Comparison of ENCODE assay signal across 1 cellular context in genomic region chr12:12725086-12725955, GRCh38.
TF ChIP-seq lines count a peak whose summit lies in the region.

No MANE protein-coding gene starts in this region.

TF ChIP-seq in HepG2, 621 proteins besides CTCF, POLR2A, EP300 and RAD21 (continued from another document and continues in another):
- TF ChIP-seq TSC22D2 (CRISPR knock-in tag; IDR thresholded peaks at IDR 0.05; ENCODE audit: borderline replicate concordance) (peak; percentile 36; the same call in 1 of the 2 replicates), IRX3 (CRISPR knock-in tag; IDR thresholded peaks at IDR 0.05; ENCODE audit: borderline replicate concordance, low read depth) (no peak), MED1 (CRISPR knock-in tag; IDR thresholded peaks at IDR 0.05) (peak; percentile 62), TBX3 (IDR thresholded peaks at IDR 0.05; ENCODE audit: borderline replicate concordance) (no peak), ZXDC (CRISPR knock-in tag; IDR thresholded peaks at IDR 0.05) (0 out of 2 replicates have a peak, but pooled peaks have one; percentile 54), IKZF5 (CRISPR knock-in tag; IDR thresholded peaks at IDR 0.05) (peak; percentile 61), ZNF772 (CRISPR knock-in tag; IDR thresholded peaks at IDR 0.05) (0 out of 2 replicates have a peak, but pooled peaks have one; percentile 15), ZNF672 (CRISPR knock-in tag; IDR thresholded peaks at IDR 0.05) (no peak), ZNF788 (CRISPR knock-in tag; IDR thresholded peaks at IDR 0.05; ENCODE audit: borderline replicate concordance) (peak; percentile 27; the same call in 1 of the 2 replicates), NCOA5 (CRISPR knock-in tag; IDR thresholded peaks at IDR 0.05) (no peak), SRSF1 (optimal IDR thresholded peaks at IDR 0.05; ENCODE audit: low read depth, low read length) (no peak), HOXA3 (CRISPR knock-in tag; IDR thresholded peaks at IDR 0.05) (peak; percentile 84), ZNF263 (CRISPR knock-in tag; IDR thresholded peaks at IDR 0.05) (peak; percentile 34; the same call in 1 of the 2 replicates), MTA1 (CRISPR knock-in tag; IDR thresholded peaks at IDR 0.05; ENCODE audit: borderline replicate concordance) (no peak), TEAD3 (CRISPR knock-in tag; optimal IDR thresholded peaks at IDR 0.05; ENCODE audit: borderline replicate concordance) (no peak), EHMT2 (IDR thresholded peaks at IDR 0.05; ENCODE audit: borderline replicate concordance, low read depth, low read length) (no peak), ZNF414 (CRISPR knock-in tag; IDR thresholded peaks at IDR 0.05) (peak; percentile 59; the same call in 1 of the 2 replicates), HES4 (CRISPR knock-in tag; IDR thresholded peaks at IDR 0.05; ENCODE audit: borderline replicate concordance) (peak; percentile 55; the same call in 1 of the 2 replicates), ZFP1 (CRISPR knock-in tag; IDR thresholded peaks at IDR 0.05) (no peak), ZSCAN31 (CRISPR knock-in tag; IDR thresholded peaks at IDR 0.05; ENCODE audit: low read depth) (0 out of 2 replicates have a peak, but pooled peaks have one; percentile 36), JDP2 (CRISPR knock-in tag; IDR thresholded peaks at IDR 0.05; ENCODE audit: borderline replicate concordance) (no peak), ZFX (CRISPR knock-in tag; IDR thresholded peaks at IDR 0.05; ENCODE audit: low read depth) (peak; percentile 38; the same call in 1 of the 2 replicates), TP53 (CRISPR knock-in tag; conservative IDR thresholded peaks at IDR 0.05) (peak; percentile 65; the same call in 1 of the 2 replicates), ATRX (CRISPR knock-in tag; IDR thresholded peaks at IDR 0.05; ENCODE audit: borderline replicate concordance) (no peak)
- TF ChIP-seq, protein P1, sequence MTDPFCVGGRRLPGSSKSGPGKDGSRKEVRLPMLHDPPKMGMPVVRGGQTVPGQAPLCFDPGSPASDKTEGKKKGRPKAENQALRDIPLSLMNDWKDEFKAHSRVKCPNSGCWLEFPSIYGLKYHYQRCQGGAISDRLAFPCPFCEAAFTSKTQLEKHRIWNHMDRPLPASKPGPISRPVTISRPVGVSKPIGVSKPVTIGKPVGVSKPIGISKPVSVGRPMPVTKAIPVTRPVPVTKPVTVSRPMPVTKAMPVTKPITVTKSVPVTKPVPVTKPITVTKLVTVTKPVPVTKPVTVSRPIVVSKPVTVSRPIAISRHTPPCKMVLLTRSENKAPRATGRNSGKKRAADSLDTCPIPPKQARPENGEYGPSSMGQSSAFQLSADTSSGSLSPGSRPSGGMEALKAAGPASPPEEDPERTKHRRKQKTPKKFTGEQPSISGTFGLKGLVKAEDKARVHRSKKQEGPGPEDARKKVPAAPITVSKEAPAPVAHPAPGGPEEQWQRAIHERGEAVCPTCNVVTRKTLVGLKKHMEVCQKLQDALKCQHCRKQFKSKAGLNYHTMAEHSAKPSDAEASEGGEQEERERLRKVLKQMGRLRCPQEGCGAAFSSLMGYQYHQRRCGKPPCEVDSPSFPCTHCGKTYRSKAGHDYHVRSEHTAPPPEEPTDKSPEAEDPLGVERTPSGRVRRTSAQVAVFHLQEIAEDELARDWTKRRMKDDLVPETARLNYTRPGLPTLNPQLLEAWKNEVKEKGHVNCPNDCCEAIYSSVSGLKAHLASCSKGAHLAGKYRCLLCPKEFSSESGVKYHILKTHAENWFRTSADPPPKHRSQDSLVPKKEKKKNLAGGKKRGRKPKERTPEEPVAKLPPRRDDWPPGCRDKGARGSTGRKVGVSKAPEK (CRISPR knock-in tag; IDR thresholded peaks at IDR 0.05; ENCODE audit: borderline replicate concordance), result no peak
- TF ChIP-seq, protein P2, sequence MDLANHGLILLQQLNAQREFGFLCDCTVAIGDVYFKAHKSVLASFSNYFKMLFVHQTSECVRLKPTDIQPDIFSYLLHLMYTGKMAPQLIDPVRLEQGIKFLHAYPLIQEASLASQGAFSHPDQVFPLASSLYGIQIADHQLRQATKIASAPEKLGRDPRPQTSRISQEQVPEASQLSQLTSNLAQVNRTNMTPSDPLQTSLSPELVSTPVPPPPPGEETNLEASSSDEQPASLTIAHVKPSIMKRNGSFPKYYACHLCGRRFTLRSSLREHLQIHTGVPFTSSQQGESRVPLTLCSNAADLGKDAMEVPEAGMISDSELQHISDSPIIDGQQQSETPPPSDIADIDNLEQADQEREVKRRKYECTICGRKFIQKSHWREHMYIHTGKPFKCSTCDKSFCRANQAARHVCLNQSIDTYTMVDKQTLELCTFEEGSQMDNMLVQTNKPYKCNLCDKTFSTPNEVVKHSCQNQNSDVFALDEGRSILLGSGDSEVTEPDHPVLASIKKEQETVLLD (CRISPR knock-in tag; IDR thresholded peaks at IDR 0.05; ENCODE audit: low read depth), result peak; percentile 88
- TF ChIP-seq, protein P3, sequence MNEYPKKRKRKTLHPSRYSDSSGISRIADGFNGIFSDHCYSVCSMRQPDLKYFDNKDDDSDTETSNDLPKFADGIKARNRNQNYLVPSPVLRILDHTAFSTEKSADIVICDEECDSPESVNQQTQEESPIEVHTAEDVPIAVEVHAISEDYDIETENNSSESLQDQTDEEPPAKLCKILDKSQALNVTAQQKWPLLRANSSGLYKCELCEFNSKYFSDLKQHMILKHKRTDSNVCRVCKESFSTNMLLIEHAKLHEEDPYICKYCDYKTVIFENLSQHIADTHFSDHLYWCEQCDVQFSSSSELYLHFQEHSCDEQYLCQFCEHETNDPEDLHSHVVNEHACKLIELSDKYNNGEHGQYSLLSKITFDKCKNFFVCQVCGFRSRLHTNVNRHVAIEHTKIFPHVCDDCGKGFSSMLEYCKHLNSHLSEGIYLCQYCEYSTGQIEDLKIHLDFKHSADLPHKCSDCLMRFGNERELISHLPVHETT (CRISPR knock-in tag; conservative IDR thresholded peaks at IDR 0.05), result peak; percentile 84
- TF ChIP-seq, protein P4, sequence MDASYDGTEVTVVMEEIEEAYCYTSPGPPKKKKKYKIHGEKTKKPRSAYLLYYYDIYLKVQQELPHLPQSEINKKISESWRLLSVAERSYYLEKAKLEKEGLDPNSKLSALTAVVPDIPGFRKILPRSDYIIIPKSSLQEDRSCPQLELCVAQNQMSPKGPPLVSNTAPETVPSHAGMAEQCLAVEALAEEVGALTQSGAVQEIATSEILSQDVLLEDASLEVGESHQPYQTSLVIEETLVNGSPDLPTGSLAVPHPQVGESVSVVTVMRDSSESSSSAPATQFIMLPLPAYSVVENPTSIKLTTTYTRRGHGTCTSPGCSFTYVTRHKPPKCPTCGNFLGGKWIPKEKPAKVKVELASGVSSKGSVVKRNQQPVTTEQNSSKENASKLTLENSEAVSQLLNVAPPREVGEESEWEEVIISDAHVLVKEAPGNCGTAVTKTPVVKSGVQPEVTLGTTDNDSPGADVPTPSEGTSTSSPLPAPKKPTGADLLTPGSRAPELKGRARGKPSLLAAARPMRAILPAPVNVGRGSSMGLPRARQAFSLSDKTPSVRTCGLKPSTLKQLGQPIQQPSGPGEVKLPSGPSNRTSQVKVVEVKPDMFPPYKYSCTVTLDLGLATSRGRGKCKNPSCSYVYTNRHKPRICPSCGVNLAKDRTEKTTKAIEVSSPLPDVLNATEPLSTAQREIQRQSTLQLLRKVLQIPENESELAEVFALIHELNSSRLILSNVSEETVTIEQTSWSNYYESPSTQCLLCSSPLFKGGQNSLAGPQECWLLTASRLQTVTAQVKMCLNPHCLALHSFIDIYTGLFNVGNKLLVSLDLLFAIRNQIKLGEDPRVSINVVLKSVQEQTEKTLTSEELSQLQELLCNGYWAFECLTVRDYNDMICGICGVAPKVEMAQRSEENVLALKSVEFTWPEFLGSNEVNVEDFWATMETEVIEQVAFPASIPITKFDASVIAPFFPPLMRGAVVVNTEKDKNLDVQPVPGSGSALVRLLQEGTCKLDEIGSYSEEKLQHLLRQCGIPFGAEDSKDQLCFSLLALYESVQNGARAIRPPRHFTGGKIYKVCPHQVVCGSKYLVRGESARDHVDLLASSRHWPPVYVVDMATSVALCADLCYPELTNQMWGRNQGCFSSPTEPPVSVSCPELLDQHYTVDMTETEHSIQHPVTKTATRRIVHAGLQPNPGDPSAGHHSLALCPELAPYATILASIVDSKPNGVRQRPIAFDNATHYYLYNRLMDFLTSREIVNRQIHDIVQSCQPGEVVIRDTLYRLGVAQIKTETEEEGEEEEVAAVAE (CRISPR knock-in tag; IDR thresholded peaks at IDR 0.05; ENCODE audit: borderline replicate concordance), result peak; percentile 88; the same call in 1 of the 2 replicates
- TF ChIP-seq, protein P5, sequence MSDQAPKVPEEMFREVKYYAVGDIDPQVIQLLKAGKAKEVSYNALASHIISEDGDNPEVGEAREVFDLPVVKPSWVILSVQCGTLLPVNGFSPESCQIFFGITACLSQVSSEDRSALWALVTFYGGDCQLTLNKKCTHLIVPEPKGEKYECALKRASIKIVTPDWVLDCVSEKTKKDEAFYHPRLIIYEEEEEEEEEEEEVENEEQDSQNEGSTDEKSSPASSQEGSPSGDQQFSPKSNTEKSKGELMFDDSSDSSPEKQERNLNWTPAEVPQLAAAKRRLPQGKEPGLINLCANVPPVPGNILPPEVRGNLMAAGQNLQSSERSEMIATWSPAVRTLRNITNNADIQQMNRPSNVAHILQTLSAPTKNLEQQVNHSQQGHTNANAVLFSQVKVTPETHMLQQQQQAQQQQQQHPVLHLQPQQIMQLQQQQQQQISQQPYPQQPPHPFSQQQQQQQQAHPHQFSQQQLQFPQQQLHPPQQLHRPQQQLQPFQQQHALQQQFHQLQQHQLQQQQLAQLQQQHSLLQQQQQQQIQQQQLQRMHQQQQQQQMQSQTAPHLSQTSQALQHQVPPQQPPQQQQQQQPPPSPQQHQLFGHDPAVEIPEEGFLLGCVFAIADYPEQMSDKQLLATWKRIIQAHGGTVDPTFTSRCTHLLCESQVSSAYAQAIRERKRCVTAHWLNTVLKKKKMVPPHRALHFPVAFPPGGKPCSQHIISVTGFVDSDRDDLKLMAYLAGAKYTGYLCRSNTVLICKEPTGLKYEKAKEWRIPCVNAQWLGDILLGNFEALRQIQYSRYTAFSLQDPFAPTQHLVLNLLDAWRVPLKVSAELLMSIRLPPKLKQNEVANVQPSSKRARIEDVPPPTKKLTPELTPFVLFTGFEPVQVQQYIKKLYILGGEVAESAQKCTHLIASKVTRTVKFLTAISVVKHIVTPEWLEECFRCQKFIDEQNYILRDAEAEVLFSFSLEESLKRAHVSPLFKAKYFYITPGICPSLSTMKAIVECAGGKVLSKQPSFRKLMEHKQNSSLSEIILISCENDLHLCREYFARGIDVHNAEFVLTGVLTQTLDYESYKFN (CRISPR knock-in tag; conservative IDR thresholded peaks at IDR 0.05), result 0 out of 2 replicates have a peak, but pooled peaks have one; percentile 18
- TF ChIP-seq, protein P6, sequence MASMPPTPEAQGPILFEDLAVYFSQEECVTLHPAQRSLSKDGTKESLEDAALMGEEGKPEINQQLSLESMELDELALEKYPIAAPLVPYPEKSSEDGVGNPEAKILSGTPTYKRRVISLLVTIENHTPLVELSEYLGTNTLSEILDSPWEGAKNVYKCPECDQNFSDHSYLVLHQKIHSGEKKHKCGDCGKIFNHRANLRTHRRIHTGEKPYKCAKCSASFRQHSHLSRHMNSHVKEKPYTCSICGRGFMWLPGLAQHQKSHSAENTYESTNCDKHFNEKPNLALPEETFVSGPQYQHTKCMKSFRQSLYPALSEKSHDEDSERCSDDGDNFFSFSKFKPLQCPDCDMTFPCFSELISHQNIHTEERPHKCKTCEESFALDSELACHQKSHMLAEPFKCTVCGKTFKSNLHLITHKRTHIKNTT (CRISPR knock-in tag; IDR thresholded peaks at IDR 0.05), result no peak
- TF ChIP-seq, protein P7, sequence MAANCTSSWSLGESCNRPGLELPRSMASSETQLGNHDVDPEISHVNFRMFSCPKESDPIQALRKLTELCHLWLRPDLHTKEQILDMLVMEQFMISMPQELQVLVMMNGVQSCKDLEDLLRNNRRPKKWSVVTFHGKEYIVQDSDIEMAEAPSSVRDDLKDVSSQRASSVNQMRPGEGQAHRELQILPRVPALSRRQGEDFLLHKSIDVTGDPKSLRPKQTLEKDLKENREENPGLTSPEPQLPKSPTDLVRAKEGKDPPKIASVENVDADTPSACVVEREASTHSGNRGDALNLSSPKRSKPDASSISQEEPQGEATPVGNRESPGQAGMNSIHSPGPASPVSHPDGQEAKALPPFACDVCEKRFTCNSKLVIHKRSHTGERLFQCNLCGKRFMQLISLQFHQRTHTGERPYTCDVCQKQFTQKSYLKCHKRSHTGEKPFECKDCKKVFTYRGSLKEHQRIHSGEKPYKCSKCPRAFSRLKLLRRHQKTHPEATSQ (CRISPR knock-in tag; IDR thresholded peaks at IDR 0.05; ENCODE audit: borderline replicate concordance), result peak; percentile 79; the same call in 1 of the 2 replicates
- TF ChIP-seq, protein P8, sequence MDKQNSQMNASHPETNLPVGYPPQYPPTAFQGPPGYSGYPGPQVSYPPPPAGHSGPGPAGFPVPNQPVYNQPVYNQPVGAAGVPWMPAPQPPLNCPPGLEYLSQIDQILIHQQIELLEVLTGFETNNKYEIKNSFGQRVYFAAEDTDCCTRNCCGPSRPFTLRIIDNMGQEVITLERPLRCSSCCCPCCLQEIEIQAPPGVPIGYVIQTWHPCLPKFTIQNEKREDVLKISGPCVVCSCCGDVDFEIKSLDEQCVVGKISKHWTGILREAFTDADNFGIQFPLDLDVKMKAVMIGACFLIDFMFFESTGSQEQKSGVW (CRISPR knock-in tag; IDR thresholded peaks at IDR 0.05; ENCODE audit: borderline replicate concordance), result no peak
